26 cellular contexts compared by ENCODE assay signal in the genomic region with DNA sequence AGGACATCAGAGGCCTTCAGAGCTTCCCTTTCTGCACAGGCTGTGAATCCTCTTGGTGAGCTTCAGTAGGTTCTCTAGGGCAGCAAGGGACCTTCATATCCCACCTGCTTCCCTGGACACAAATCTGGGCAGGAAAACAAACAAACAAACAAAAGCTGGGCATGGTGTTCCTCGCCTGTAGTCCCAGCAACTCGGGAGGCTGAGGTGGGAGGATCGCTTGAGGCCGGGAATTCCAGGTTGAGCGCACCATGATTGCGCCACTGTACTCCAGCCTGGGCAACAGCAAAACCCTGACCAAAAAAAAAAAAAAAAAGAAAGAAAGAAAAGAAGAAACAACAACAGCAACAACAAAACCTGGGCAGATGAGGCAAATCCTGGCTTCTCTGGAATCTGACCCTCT.
"Had no signal": no experiment of that assay in that cellular context is flagged by ENCODE, and none has a peak within 500 bp of the region (broad histone marks: within the 10 kb centered on the region; RNA-seq: fewer than 3 reads in every experiment).

No MANE protein-coding gene starts in this region.

- H3K4me3 Mint-ChIP-seq: immature natural killer cell; naive thymus-derived CD4-positive, alpha-beta T cell; natural killer cell treated with Interleukin-12 subunit alpha and Interleukin-12 subunit beta and Interleukin-15 and Interleukin-18, amount 100 ng/mL, for 72 hours; stimulated activated memory B cell treated with anti-CD40 and anti-IgM and Interleukin-4, amounts not matched to agents 10 μg/mL and 1 μg/mL and 100 μg/mL, for 72 hours; stimulated activated naive CD8-positive, alpha-beta T cell treated with anti-CD3 and anti-CD28 coated beads, Interleukin-15, amount 100 ng/mL, for 72 hours; type B pancreatic cell had no signal

- ATAC-seq: mucosa of descending colon; naive thymus-derived CD4-positive, alpha-beta T cell; natural killer cell treated with Interleukin-12 subunit alpha and Interleukin-12 subunit beta and Interleukin-15 and Interleukin-18, amount 100 ng/mL, for 72 hours; pancreas; right cardiac atrium; stimulated activated memory B cell treated with anti-CD40 and anti-IgM and Interleukin-4, amounts not matched to agents 10 μg/mL and 1 μg/mL and 100 μg/mL, for 72 hours; stimulated activated naive CD8-positive, alpha-beta T cell treated with anti-CD3 and anti-CD28 coated beads, Interleukin-15, amount 100 ng/mL, for 72 hours had no signal

- H3K9me3 ChIP-seq: left ventricle myocardium inferior, mucosa of descending colon, pancreas, prostate gland, tibial nerve, vagina had no signal

- H3K4me1 Mint-ChIP-seq: immature natural killer cell; stimulated activated naive CD8-positive, alpha-beta T cell treated with anti-CD3 and anti-CD28 coated beads, Interleukin-15, amount 100 ng/mL, for 72 hours had no signal

- H3K27ac Mint-ChIP-seq: immature natural killer cell; naive thymus-derived CD4-positive, alpha-beta T cell; natural killer cell treated with Interleukin-12 subunit alpha and Interleukin-12 subunit beta and Interleukin-15 and Interleukin-18, amount 100 ng/mL, for 72 hours; stimulated activated memory B cell treated with anti-CD40 and anti-IgM and Interleukin-4, amounts not matched to agents 10 μg/mL and 1 μg/mL and 100 μg/mL, for 72 hours; stimulated activated naive CD8-positive, alpha-beta T cell treated with anti-CD3 and anti-CD28 coated beads, Interleukin-15, amount 100 ng/mL, for 72 hours; type B pancreatic cell had no signal

- H3K36me3 Mint-ChIP-seq: immature natural killer cell; naive thymus-derived CD4-positive, alpha-beta T cell; natural killer cell treated with Interleukin-12 subunit alpha and Interleukin-12 subunit beta and Interleukin-15 and Interleukin-18, amount 100 ng/mL, for 72 hours; stimulated activated memory B cell treated with anti-CD40 and anti-IgM and Interleukin-4, amounts not matched to agents 10 μg/mL and 1 μg/mL and 100 μg/mL, for 72 hours; type B pancreatic cell had no signal

- H3K27me3 Mint-ChIP-seq: stimulated activated naive CD8-positive, alpha-beta T cell treated with anti-CD3 and anti-CD28 coated beads, Interleukin-15, amount 100 ng/mL, for 72 hours had no signal

- H3K9me3 Mint-ChIP-seq: immature natural killer cell; natural killer cell treated with Interleukin-12 subunit alpha and Interleukin-12 subunit beta and Interleukin-15 and Interleukin-18, amount 100 ng/mL, for 72 hours; stimulated activated memory B cell treated with anti-CD40 and anti-IgM and Interleukin-4, amounts not matched to agents 10 μg/mL and 1 μg/mL and 100 μg/mL, for 72 hours; stimulated activated naive CD8-positive, alpha-beta T cell treated with anti-CD3 and anti-CD28 coated beads, Interleukin-15, amount 100 ng/mL, for 72 hours; type B pancreatic cell had no signal

- H3K27me3 ChIP-seq: pancreas, tibial nerve, vagina had no signal

- H3K4me2 ChIP-seq: smooth muscle cell had no signal

- H3K27ac ChIP-seq: left ventricle myocardium inferior, pancreas, prostate gland, tibial nerve, vagina had no signal

- H3K4me3 ChIP-seq: left ventricle myocardium inferior, lung, mucosa of descending colon, pancreas, prostate gland, smooth muscle cell, tibial nerve, vagina had no signal

- DNase-seq: hypothalamus; immature natural killer cell; left ventricle myocardium inferior; mesendoderm; midbrain; mucosa of descending colon; naive thymus-derived CD4-positive, alpha-beta T cell; nucleus accumbens; retina; right cardiac atrium; stimulated activated CD4-positive, alpha-beta T cell treated with anti-CD3 and anti-CD28 coated beads, Interleukin-1b, Interleukin-23, amount 100 ng/mL, for 48 hours; stimulated activated CD4-positive, alpha-beta T cell treated with anti-CD3 and anti-CD28 coated beads, Interleukin-2, amount 100 ng/mL, for 48 hours; stimulated activated CD4-positive, alpha-beta T cell treated with anti-CD3 and anti-CD28 coated beads, Interleukin-4, amount 100 ng/mL, for 4 hours; stimulated activated CD8-positive, alpha-beta memory T cell treated with anti-CD3 and anti-CD28 coated beads, Interleukin-4, amount 100 ng/mL, for 48 hours; stimulated activated naive CD4-positive, alpha-beta T cell treated with Interleukin-2 at 50 U/mL for 16 hours; stimulated activated naive CD8-positive, alpha-beta T cell treated with anti-CD3 and anti-CD28 coated beads, Interleukin-15, amount 100 ng/mL, for 72 hours; substantia nigra had no signal

- H3K4me1 ChIP-seq: left ventricle myocardium inferior, pancreas, prostate gland, tibial nerve, vagina had no signal

- H3K36me3 ChIP-seq: left ventricle myocardium inferior, pancreas, prostate gland, tibial nerve, vagina had no signal
